Comparison of ENCODE assay signal across 10 cellular contexts in genomic region chr21:23016617-23017016, GRCh38.
DNase-seq lines count a peak whose midpoint lies in the region; ATAC-seq and TF ChIP-seq lines count a peak whose summit lies in the region.
"Had no signal": no experiment of that assay in that cellular context is flagged by ENCODE, and none has a peak within 500 bp of the region (broad histone marks: within the 10 kb centered on the region; RNA-seq: fewer than 3 reads in every experiment).

No MANE protein-coding gene starts in this region.

- H3K9me3 Mint-ChIP-seq in naive thymus-derived CD4-positive, alpha-beta T cell: peaks cover 0 to 16% (median 3%) of the 10 kb centered on the region in 11 donors

- H3K4me2 ChIP-seq in DND-41 (ENCODE audit: insufficient read depth, low read length): no peak overlapping the region

- H3K27me3 ChIP-seq in DND-41 (ENCODE audit: insufficient read depth, low read length, poor library complexity) (no peaks in the 10 kb centered on the region), MG63 (no peaks in the 10 kb centered on the region), left lung (no peaks in the 10 kb centered on the region)
- H3K27me3 ChIP-seq in naive thymus-derived CD4-positive, alpha-beta T cell (ENCODE audit: control insufficient read depth in 2 of 2, insufficient read depth in 2 of 2, low read length in 2 of 2): no peaks in the 10 kb centered on the region

- no peaks in the 10 kb centered on the region for H3K36me3 ChIP-seq in DND-41 (ENCODE audit: insufficient read depth, low read length)
- H3K36me3 ChIP-seq in MG63: no peaks in the 10 kb centered on the region
- no peaks in the 10 kb centered on the region for H3K36me3 ChIP-seq in left lung
- H3K36me3 ChIP-seq in naive thymus-derived CD4-positive, alpha-beta T cell (ENCODE audit: control insufficient read depth in 2 of 3, insufficient read depth in 3 of 3, low read length in 3 of 3): no peaks in the 10 kb centered on the region

- no peaks in the 10 kb centered on the region for H4K20me1 ChIP-seq in DND-41 (ENCODE audit: insufficient read depth, low read length)

- ATAC-seq in DND-41 (ENCODE audit: insufficient read depth, low read depth): peak; percentile 69; the same call in 2 of the 3 replicates
- peak; percentile 18 for ATAC-seq in left lung
- ATAC-seq in HG03175 (IDR thresholded peaks at IDR 0.05; ENCODE audit: unreplicated experiment): no peak
- no peak for ATAC-seq in Right ventricle myocardium inferior
- ATAC-seq in naive thymus-derived CD4-positive, alpha-beta T cell: no peak

- CTCF ChIA-PET in naive thymus-derived CD4-positive, alpha-beta T cell (lab: Charles Lee): no interaction called here

- TF ChIP-seq CTCF in DND-41 (IDR thresholded peaks at IDR 0.05; ENCODE audit: borderline replicate concordance, extremely low read depth, low read length, poor library complexity, severe bottlenecking) (peak; percentile 62), left lung (IDR thresholded peaks at IDR 0.05) (no peak)

- no peaks in the 10 kb centered on the region for H3K4me1 Mint-ChIP-seq in naive thymus-derived CD4-positive, alpha-beta T cell

- POLR2A ChIA-PET in naive thymus-derived CD4-positive, alpha-beta T cell (lab: Charles Lee): no interaction called here

- peaks cover 0 to 7% (median 0%) of the 10 kb centered on the region in 5 donors for H3K36me3 Mint-ChIP-seq in naive thymus-derived CD4-positive, alpha-beta T cell

- no peaks in the 10 kb centered on the region for H3K79me2 ChIP-seq in DND-41 (ENCODE audit: insufficient read depth, low read length)

- H3K4me3 ChIP-seq in DND-41 (ENCODE audit: low read depth in 1 of 2, low read length in 2 of 2) (no peak overlapping the region), MG63 (no peak overlapping the region), left lung (no peak overlapping the region)
- no peak overlapping the region for H3K4me3 ChIP-seq in naive thymus-derived CD4-positive, alpha-beta T cell (ENCODE audit: low read length)

- no peaks in the 10 kb centered on the region for H3K27me3 Mint-ChIP-seq in naive thymus-derived CD4-positive, alpha-beta T cell

- no peaks in the 10 kb centered on the region for H3K9me3 ChIP-seq in DND-41 (ENCODE audit: insufficient read depth, low read length, severe bottlenecking)
- no peaks in the 10 kb centered on the region for H3K9me3 ChIP-seq in MG63
- H3K9me3 ChIP-seq in left lung: peaks cover 0 to 2% of the 10 kb centered on the region in 2 donors
- H3K9me3 ChIP-seq in naive thymus-derived CD4-positive, alpha-beta T cell (ENCODE audit: control insufficient read depth in 2 of 3, low read length in 3 of 3): no peaks in the 10 kb centered on the region

- peak overlapping the region in 1 of 9 donors; percentile 14 for H3K27ac Mint-ChIP-seq in naive thymus-derived CD4-positive, alpha-beta T cell

- H3K4me1 ChIP-seq in DND-41 (ENCODE audit: insufficient read depth, low read length) (no peaks in the 10 kb centered on the region), left lung (no peaks in the 10 kb centered on the region)
- H3K4me1 ChIP-seq in naive thymus-derived CD4-positive, alpha-beta T cell (ENCODE audit: control insufficient read depth in 2 of 2, insufficient read depth in 2 of 2, low read length in 2 of 2): no peaks in the 10 kb centered on the region

- H2AFZ ChIP-seq in DND-41 (ENCODE audit: low read depth, low read length): no peak overlapping the region

- intact Hi-C loops in left lung (cut with DNase I): no loop called here
- intact Hi-C loops in Right ventricle myocardium inferior (cut with DNase I): no loop called here
- intact Hi-C loops in naive thymus-derived CD4-positive, alpha-beta T cell (cut with micrococcal nuclease): no loop called here

- H3K4me3 Mint-ChIP-seq in naive thymus-derived CD4-positive, alpha-beta T cell: no peak overlapping the region

- H3K9ac ChIP-seq in DND-41 (ENCODE audit: low read depth, low read length): no peak overlapping the region

- H3K27ac ChIP-seq in DND-41 (ENCODE audit: low read length) (no peak overlapping the region), left lung (no peak overlapping the region)
- H3K27ac ChIP-seq in naive thymus-derived CD4-positive, alpha-beta T cell (ENCODE audit: low read depth, low read length): no peak overlapping the region

- peak; percentile 23 for DNase-seq in DND-41
- DNase-seq in MG63: peak; percentile 6
- peak; percentile 9 for DNase-seq in SK-N-DZ (ENCODE audit: low spot score)
- no peak for DNase-seq in left lung
- no peak for DNase-seq in Right ventricle myocardium inferior (ENCODE audit: missing footprints)
- no peak for DNase-seq in occipital lobe (lab: John Stamatoyannopoulos, UW)
- DNase-seq in naive thymus-derived CD4-positive, alpha-beta T cell: no peak
- DNase-seq: activated CD4-positive, alpha-beta T cell treated with anti-CD3 and anti-CD28 coated beads, Interleukin-2, amount 50 U/mL, for 1 hour; NCI-H510A treated with DMSO at 0.1 percent for 48 hours had no signal

Comparison
In these comparisons a context has a peak if more than half of its experiments do, and no peak if none do; other contexts are left out.
1. ATAC-seq: peak in DND-41 (single experiment) and left lung (single experiment); none in HG03175 (single experiment), Right ventricle myocardium inferior (single experiment) and naive thymus-derived CD4-positive, alpha-beta T cell (single experiment).
2. DNase-seq: peak in DND-41 (single experiment), MG63 (single experiment) and SK-N-DZ (single experiment); none in left lung (0 of 2), Right ventricle myocardium inferior (single experiment), occipital lobe (single experiment) and naive thymus-derived CD4-positive, alpha-beta T cell (0 of 9).